Comparison of ENCODE assay signal across 23 cellular contexts in genomic region chr12:28121899-28122655, GRCh38.
DNase-seq lines count a peak whose midpoint lies in the region; ATAC-seq, FAIRE-seq and TF ChIP-seq lines count a peak whose summit lies in the region.
"Had no signal": no experiment of that assay in that cellular context is flagged by ENCODE, and none has a peak within 500 bp of the region (broad histone marks: within the 10 kb centered on the region; RNA-seq: fewer than 3 reads in every experiment).

No MANE protein-coding gene starts in this region.

- no peak for DNase-seq in SK-N-SH
- no peak for DNase-seq in WTC11 (ENCODE audit: low spot score)
- DNase-seq in neural progenitor cell (ENCODE audit: low spot score) = no peak
- no peak for DNase-seq in thoracic aorta (ENCODE audit: low spot score)
- no peak for DNase-seq in GM12891 (ENCODE audit: insufficient read length, low spot score)
- no peak for DNase-seq in transverse colon
- no peak for DNase-seq in GDM1 (lab: John Stamatoyannopoulos, UW)
- DNase-seq: CD4-positive, CD25-positive, alpha-beta regulatory T cell; DMS153; DND-41; MV-4-11; NCI-H1105; NCI-H1436 treated with DMSO at 0.1 percent for 48 hours; NCI-H187 treated with DMSO at 0.1 percent for 48 hours; NCI-H2107; NCI-H524 treated with DMSO at 0.1 percent for 48 hours; NCI-H82; SHP77 treated with DMSO at 0.1 percent for 48 hours had no signal

- POLR2A ChIA-PET in SK-N-SH (lab: Yijun Ruan, JAX) (no interaction called here), WTC11 (lab: Charles Lee) (no interaction called here)

- no peaks in the 10 kb centered on the region for H3K4me1 Mint-ChIP-seq in WTC11
- H3K4me1 Mint-ChIP-seq in neural progenitor cell = no peaks in the 10 kb centered on the region
- H3K4me1 Mint-ChIP-seq: CD4-positive, CD25-positive, alpha-beta regulatory T cell had no signal

- H3F3A ChIP-seq in SK-N-SH (replicated peaks; ENCODE audit: insufficient read depth) (peaks cover 7% of the 10 kb centered on the region), neural progenitor cell (ENCODE audit: low read depth) (no peaks in the 10 kb centered on the region)

- no peak for TF ChIP-seq EP300 in SK-N-SH (IDR thresholded peaks at IDR 0.05; ENCODE audit: borderline replicate concordance in 1 of 2, low read depth in 1 of 2, low read length in 1 of 2)
- no peak for TF ChIP-seq EP300 in transverse colon (IDR thresholded peaks at IDR 0.05; ENCODE audit: low read depth)

- in situ Hi-C loops in transverse colon (cut with MboI; ENCODE audit: low pct_ligation_motif_present in 1 of 4, low pct_unique_long_range_greater_than_20kb in 1 of 4, low sequenced_read_pairs in 3 of 4) = no loop called here

- ATAC-seq in SK-N-SH treated with all-trans-retinoic acid at 6 μM for 48 hours = no peak
- no peak for ATAC-seq in WTC11
- ATAC-seq in thoracic aorta (ENCODE audit: insufficient number of reproducible peaks, low FRiP score, low read depth) = no peak
- ATAC-seq: Panc1 had no signal

- no peaks in the 10 kb centered on the region for H3K79me2 ChIP-seq in SK-N-SH (ENCODE audit: insufficient read depth)
- H3K79me2 ChIP-seq in neural progenitor cell (ENCODE audit: low read depth) = no peaks in the 10 kb centered on the region

- H3K4me3 Mint-ChIP-seq in WTC11 (no peak overlapping the region), neural progenitor cell (no peak overlapping the region)
- H3K4me3 Mint-ChIP-seq: CD4-positive, CD25-positive, alpha-beta regulatory T cell had no signal

- no peaks in the 10 kb centered on the region for H3K27me3 ChIP-seq in SK-N-SH (ENCODE audit: insufficient read depth)
- H3K27me3 ChIP-seq in neural progenitor cell = no peaks in the 10 kb centered on the region
- H3K27me3 ChIP-seq in thoracic aorta (replicated peaks; ENCODE audit: insufficient read depth) = no peaks in the 10 kb centered on the region
- H3K27me3 ChIP-seq in transverse colon = no peaks in the 10 kb centered on the region
- H3K27me3 ChIP-seq: BLaER1 had no signal

- no peak for FAIRE-seq in GM12891 (lab: Jason Lieb, UNC)

- no peaks in the 10 kb centered on the region for H3K9me2 ChIP-seq in SK-N-SH

- H3K36me3 ChIP-seq in SK-N-SH (replicated peaks in 1 of 2; ENCODE audit: control insufficient read depth in 1 of 2, insufficient read depth in 2 of 2, low read length in 1 of 2) (no peaks in the 10 kb centered on the region), neural progenitor cell (no peaks in the 10 kb centered on the region), thoracic aorta (no peaks in the 10 kb centered on the region), transverse colon (no peaks in the 10 kb centered on the region)
- H3K36me3 ChIP-seq: BLaER1 had no signal

- no peaks in the 10 kb centered on the region for H3K27me3 Mint-ChIP-seq in WTC11 (ENCODE audit: low read depth)
- H3K27me3 Mint-ChIP-seq in neural progenitor cell (ENCODE audit: insufficient read depth, low read depth) = no peaks in the 10 kb centered on the region

- WGBS in SK-N-SH (ENCODE audit: low lambda C conversion rate) = 79% methylated on average over 4 of the region's 4 CpGs
- 67 to 76% methylated on average over 4 of the region's 4 CpGs for WGBS in transverse colon (ENCODE audit: low coverage in 1 of 2), 2 donors

- TF ChIP-seq CTCF in SK-N-SH (IDR thresholded peaks at IDR 0.05) (no peak), WTC11 (IDR thresholded peaks at IDR 0.05) (no peak), neural progenitor cell (IDR thresholded peaks at IDR 0.05) (no peak), thoracic aorta (IDR thresholded peaks at IDR 0.05) (no peak), transverse colon (IDR thresholded peaks at IDR 0.05) (no peak)

- intact Hi-C loops in transverse colon (cut with DNase I; ENCODE audit: low total_unique reads) = no loop called here

- H4K20me1 ChIP-seq in SK-N-SH (ENCODE audit: insufficient read depth) = no peaks in the 10 kb centered on the region
- H4K20me1 ChIP-seq in neural progenitor cell (ENCODE audit: low read depth) = no peaks in the 10 kb centered on the region
- H4K20me1 ChIP-seq: BLaER1 had no signal

- H3K27ac Mint-ChIP-seq in WTC11 (no peak overlapping the region), neural progenitor cell (no peak overlapping the region)
- H3K27ac Mint-ChIP-seq: CD4-positive, CD25-positive, alpha-beta regulatory T cell had no signal

- no peak overlapping the region for H3K4me3 ChIP-seq in SK-N-SH (ENCODE audit: low read depth in 2 of 2, low read length in 1 of 2)
- H3K4me3 ChIP-seq in neural progenitor cell = no peak overlapping the region
- no peak overlapping the region for H3K4me3 ChIP-seq in thoracic aorta
- no peak overlapping the region for H3K4me3 ChIP-seq in transverse colon
- H3K4me3 ChIP-seq: BLaER1 had no signal

- no peaks in the 10 kb centered on the region for H3K9me3 Mint-ChIP-seq in WTC11
- H3K9me3 Mint-ChIP-seq in neural progenitor cell = no peaks in the 10 kb centered on the region

- H3K27ac ChIP-seq in SK-N-SH (ENCODE audit: low read depth in 2 of 2, low read length in 1 of 2) (no peak overlapping the region), neural progenitor cell (no peak overlapping the region), thoracic aorta (peak overlapping the region; percentile 23 to 44), transverse colon (no peak overlapping the region)
- H3K27ac ChIP-seq: 22Rv1, BLaER1, RWPE1 had no signal

- H3K9me3 ChIP-seq in SK-N-SH (no peaks in the 10 kb centered on the region), neural progenitor cell (ENCODE audit: low read depth) (no peaks in the 10 kb centered on the region), thoracic aorta (no peaks in the 10 kb centered on the region), transverse colon (no peaks in the 10 kb centered on the region)
- H3K9me3 ChIP-seq: BLaER1 had no signal

- H3K4me2 ChIP-seq in SK-N-SH = no peak overlapping the region
- H3K4me2 ChIP-seq in neural progenitor cell = no peak overlapping the region
- H3K4me2 ChIP-seq: BLaER1 had no signal

- no peak for TF ChIP-seq POLR2A in GM12891 (IDR thresholded peaks at IDR 0.05; ENCODE audit: low read depth, low read length)
- no peak for TF ChIP-seq POLR2A in transverse colon (IDR thresholded peaks at IDR 0.05)

- H3K36me3 Mint-ChIP-seq in WTC11 (no peaks in the 10 kb centered on the region), neural progenitor cell (no peaks in the 10 kb centered on the region)
- H3K36me3 Mint-ChIP-seq: CD4-positive, CD25-positive, alpha-beta regulatory T cell had no signal

- no peak overlapping the region for H3K9ac ChIP-seq in SK-N-SH
- no peak overlapping the region for H3K9ac ChIP-seq in neural progenitor cell
- H3K9ac ChIP-seq: BLaER1 had no signal

- TF ChIP-seq RAD21 in SK-N-SH (IDR thresholded peaks at IDR 0.05; ENCODE audit: low read length) = no peak

- H3K4me1 ChIP-seq in SK-N-SH (ENCODE audit: control insufficient read depth in 1 of 2, insufficient read depth in 2 of 2, low read depth in 1 of 2, low read length in 1 of 2) = peaks cover 0 to 4% of the 10 kb centered on the region in 2 experiments; a peak in 1 of 4 replicates
- H3K4me1 ChIP-seq in neural progenitor cell = peaks cover 10% of the 10 kb centered on the region
- peaks cover 0 to 20% of the 10 kb centered on the region in 2 donors for H3K4me1 ChIP-seq in thoracic aorta (ENCODE audit: control insufficient read depth in 1 of 2, low read depth in 2 of 2)
- no peaks in the 10 kb centered on the region for H3K4me1 ChIP-seq in transverse colon
- H3K4me1 ChIP-seq: BLaER1 had no signal

- CTCF ChIA-PET in SK-N-SH (lab: Yijun Ruan, JAX) (no interaction called here), WTC11 (lab: Charles Lee) (interaction anchor here (0.7 kb wide), 1 partner anchor 152 kb away, joined by 3 read pairs; no protein-coding TSS in a partner anchor)

- H2AFZ ChIP-seq in SK-N-SH (ENCODE audit: low read depth) (0 out of 2 replicates have a peak overlapping the region, but pooled peaks have one; percentile 53), neural progenitor cell (replicated peaks) (peak overlapping the region; percentile 55)

TF ChIP-seq in SK-N-SH, 30 proteins besides CTCF, POLR2A, EP300 and RAD21 (continues in another document):
- no peak for TF ChIP-seq ELF1 (IDR thresholded peaks at IDR 0.05)
- no peak for TF ChIP-seq TCF12 (IDR thresholded peaks at IDR 0.05)
- TF ChIP-seq MEF2A (IDR thresholded peaks at IDR 0.05; ENCODE audit: borderline replicate concordance, low read depth) = no peak

TF ChIP-seq in SK-N-SH treated with all-trans-retinoic acid at 6 μM for 48 hours, 23 proteins besides CTCF, POLR2A, EP300 and RAD21 (continues in another document):
- no peak for TF ChIP-seq ZC3H10 (CRISPR knock-in tag; IDR thresholded peaks at IDR 0.05)
- no peak for TF ChIP-seq ZNF8 (CRISPR knock-in tag; IDR thresholded peaks at IDR 0.05)

TF ChIP-seq in WTC11, 78 proteins besides CTCF, POLR2A, EP300 and RAD21 (continues in another document):
- TF ChIP-seq CREM (CRISPR knock-in tag; IDR thresholded peaks at IDR 0.05) (no peak), ZNF423 (CRISPR knock-in tag; IDR thresholded peaks at IDR 0.05) (no peak), ZNF512 (CRISPR knock-in tag; IDR thresholded peaks at IDR 0.05; ENCODE audit: borderline replicate concordance) (0 out of 2 replicates have a peak, but pooled peaks have one; percentile 55)

TF ChIP-seq in GM12891, 5 proteins besides CTCF, POLR2A, EP300 and RAD21:
- TF ChIP-seq SPI1 (IDR thresholded peaks at IDR 0.05; ENCODE audit: low read depth, low read length) = no peak
- TF ChIP-seq TAF1 (IDR thresholded peaks at IDR 0.05; ENCODE audit: low read depth, low read length) = no peak
- no peak for TF ChIP-seq PAX5 (IDR thresholded peaks at IDR 0.05; ENCODE audit: insufficient read depth, low read length, severe bottlenecking)
- no peak for TF ChIP-seq POU2F2 (IDR thresholded peaks at IDR 0.05; ENCODE audit: low read depth, low read length)

Comparison
In these comparisons a context has a peak if more than half of its experiments do, and no peak if none do; other contexts are left out.
1. H3K27ac ChIP-seq: peak in thoracic aorta (2 of 2); none in SK-N-SH (0 of 2), neural progenitor cell (single experiment) and transverse colon (0 of 4).